Comparison of ENCODE assay signal across 8 cellular contexts in genomic region chr20:22403860-22404608, GRCh38.
DNase-seq lines count a peak whose midpoint lies in the region; ATAC-seq lines count a peak whose summit lies in the region.

No MANE protein-coding gene starts in this region.

- H3K4me2 ChIP-seq in neuronal stem cell (ENCODE audit: insufficient read depth, low read length, poor library complexity, severe bottlenecking) = no peak overlapping the region

- H3K27ac ChIP-seq in duodenal mucosa (ENCODE audit: low read depth, low read length) = no peak overlapping the region
- no peak overlapping the region for H3K27ac ChIP-seq in neuronal stem cell (replicated peaks; ENCODE audit: low read length)

- H3K9me3 Mint-ChIP-seq in activated CD4-positive, alpha-beta T cell treated with anti-CD3 and anti-CD28 coated beads, Interleukin-2, amount 10 ng/mL, durations not matched to agents 7 days and 5 days = no peaks in the 10 kb centered on the region

- no peak overlapping the region for H3K4ac ChIP-seq in neuronal stem cell (ENCODE audit: low read length)

- DNase-seq in DMS53 treated with DMSO at 0.1 percent for 48 hours (lab: John Stamatoyannopoulos, UW; ENCODE audit: unreplicated experiment) (peak; percentile 71), NCI-H2029 treated with DMSO at 0.1 percent for 48 hours (lab: John Stamatoyannopoulos, UW) (peak; percentile 34), neuronal stem cell (ENCODE audit: low spot score) (peak; percentile 20), T-helper 9 cell (no peak)
- no peak for DNase-seq in activated CD4-positive, alpha-beta T cell treated with anti-CD3 and anti-CD28 coated beads, Interleukin-2, amount 10 ng/mL, durations not matched to agents 7 days and 5 days

- H3K14ac ChIP-seq in neuronal stem cell (ENCODE audit: low read length) = peak overlapping the region; percentile 4

- no CpG with 5 or more reads among the region's 12 CpGs for WGBS in neuronal stem cell (ENCODE audit: extremely low coverage in 2 of 2, insufficient read length in 2 of 2, insufficient replicate concordance in 1 of 2), 2 donors

- ATAC-seq in GM18511 (IDR thresholded peaks at IDR 0.05; ENCODE audit: unreplicated experiment) = no peak
- ATAC-seq in GM21528 (IDR thresholded peaks at IDR 0.05; ENCODE audit: low FRiP score, unreplicated experiment) = no peak

- no peak overlapping the region for H3K4me3 Mint-ChIP-seq in activated CD4-positive, alpha-beta T cell treated with anti-CD3 and anti-CD28 coated beads, Interleukin-2, amount 10 ng/mL, durations not matched to agents 7 days and 5 days

- no peaks in the 10 kb centered on the region for H3K36me3 Mint-ChIP-seq in activated CD4-positive, alpha-beta T cell treated with anti-CD3 and anti-CD28 coated beads, Interleukin-2, amount 10 ng/mL, durations not matched to agents 7 days and 5 days (ENCODE audit: low read depth)

- H2AFZ ChIP-seq in neuronal stem cell (ENCODE audit: low read length) = peak overlapping the region; percentile 72

- H3K9me3 ChIP-seq in duodenal mucosa (ENCODE audit: control insufficient read depth in 1 of 2, low read length in 2 of 2) (no peaks in the 10 kb centered on the region), neuronal stem cell (replicated peaks in 1 of 2; ENCODE audit: control insufficient read depth in 2 of 2, insufficient read depth in 1 of 2, low read depth in 1 of 2, low read length in 2 of 2) (no peaks in the 10 kb centered on the region)

- POLR2A ChIA-PET in activated CD4-positive, alpha-beta T cell treated with anti-CD3 and anti-CD28 coated beads, Interleukin-2, amount 10 ng/mL, durations not matched to agents 7 days and 5 days (lab: Charles Lee) = no interaction called here

- H3K4me3 ChIP-seq in duodenal mucosa (ENCODE audit: low read depth in 1 of 2, low read length in 2 of 2) = peak overlapping the region; percentile 65 to 68
- H3K4me3 ChIP-seq in neuronal stem cell (ENCODE audit: low read length in 2 of 2) = peak overlapping the region in 1 of 2 donors; percentile 2

- H3K27me3 ChIP-seq in duodenal mucosa (ENCODE audit: control insufficient read depth in 1 of 2, insufficient read depth in 2 of 2, low read length in 2 of 2) (peaks cover 0 to 2% of the 10 kb centered on the region in 2 donors), neuronal stem cell (ENCODE audit: control insufficient read depth in 3 of 3, insufficient read depth in 3 of 3, low read depth in 1 of 3, low read length in 3 of 3) (peaks cover 0 to 15% (median 6%) of the 10 kb centered on the region in 3 experiments)

- no peak overlapping the region for H3K18ac ChIP-seq in neuronal stem cell (ENCODE audit: low read length)

- no peaks in the 10 kb centered on the region for H3K36me3 ChIP-seq in duodenal mucosa (ENCODE audit: control insufficient read depth in 1 of 2, insufficient read depth in 2 of 2, low read length in 2 of 2)
- no peaks in the 10 kb centered on the region for H3K36me3 ChIP-seq in neuronal stem cell (replicated peaks in 1 of 2; ENCODE audit: control insufficient read depth in 2 of 2, insufficient read depth in 2 of 2, low read length in 2 of 2)

- no peaks in the 10 kb centered on the region for H3K79me1 ChIP-seq in neuronal stem cell (ENCODE audit: low read depth, low read length)

- H4K8ac ChIP-seq in neuronal stem cell (ENCODE audit: low read depth, low read length) = no peak overlapping the region

- H2BK15ac ChIP-seq in neuronal stem cell (ENCODE audit: low read length) = no peak overlapping the region

- H3K27ac Mint-ChIP-seq in activated CD4-positive, alpha-beta T cell treated with anti-CD3 and anti-CD28 coated beads, Interleukin-2, amount 10 ng/mL, durations not matched to agents 7 days and 5 days = no peak overlapping the region

- no peak overlapping the region for H2BK12ac ChIP-seq in neuronal stem cell (ENCODE audit: low read length)

- H3K27me3 Mint-ChIP-seq in activated CD4-positive, alpha-beta T cell treated with anti-CD3 and anti-CD28 coated beads, Interleukin-2, amount 10 ng/mL, durations not matched to agents 7 days and 5 days = peaks cover 12% of the 10 kb centered on the region

- H2BK120ac ChIP-seq in neuronal stem cell (ENCODE audit: low read depth, low read length) = no peak overlapping the region

- peak overlapping the region in 1 of 2 donors; percentile 41 for H3K9ac ChIP-seq in duodenal mucosa (ENCODE audit: low read depth in 1 of 2, low read length in 2 of 2)
- H3K9ac ChIP-seq in neuronal stem cell (ENCODE audit: low read depth, low read length, poor library complexity) = no peak overlapping the region

- CTCF ChIA-PET in activated CD4-positive, alpha-beta T cell treated with anti-CD3 and anti-CD28 coated beads, Interleukin-2, amount 10 ng/mL, durations not matched to agents 7 days and 5 days (lab: Charles Lee) = no interaction called here

- no peak overlapping the region for H4K91ac ChIP-seq in neuronal stem cell (ENCODE audit: low read depth, low read length, poor library complexity)

- H3K4me1 ChIP-seq in duodenal mucosa (ENCODE audit: control insufficient read depth in 1 of 2, insufficient read depth in 2 of 2, low read length in 2 of 2) = peaks cover 0 to 10% of the 10 kb centered on the region in 2 donors
- H3K4me1 ChIP-seq in neuronal stem cell (ENCODE audit: control insufficient read depth in 2 of 2, insufficient read depth in 1 of 2, low read depth in 1 of 2, low read length in 2 of 2) = peaks cover 2 to 8% of the 10 kb centered on the region in 2 donors

- H3K23ac ChIP-seq in neuronal stem cell (ENCODE audit: low read depth, low read length, poor library complexity) = no peak overlapping the region

- H3K4me1 Mint-ChIP-seq in activated CD4-positive, alpha-beta T cell treated with anti-CD3 and anti-CD28 coated beads, Interleukin-2, amount 10 ng/mL, durations not matched to agents 7 days and 5 days = peaks cover 14% of the 10 kb centered on the region

- H2BK5ac ChIP-seq in neuronal stem cell (ENCODE audit: low read length) = no peak overlapping the region

- H2AK5ac ChIP-seq in neuronal stem cell (ENCODE audit: low read depth, low read length) = no peak overlapping the region

Comparison
In these comparisons a context has a peak if more than half of its experiments do, and no peak if none do; other contexts are left out.
1. DNase-seq: peak in DMS53 treated with DMSO at 0.1 percent for 48 hours (single experiment), NCI-H2029 treated with DMSO at 0.1 percent for 48 hours (single experiment) and neuronal stem cell (single experiment); none in activated CD4-positive, alpha-beta T cell treated with anti-CD3 and anti-CD28 coated beads, Interleukin-2, amount 10 ng/mL, durations not matched to agents 7 days and 5 days (single experiment) and T-helper 9 cell (single experiment).